10 cellular contexts compared by ENCODE assay signal in the genomic region with DNA sequence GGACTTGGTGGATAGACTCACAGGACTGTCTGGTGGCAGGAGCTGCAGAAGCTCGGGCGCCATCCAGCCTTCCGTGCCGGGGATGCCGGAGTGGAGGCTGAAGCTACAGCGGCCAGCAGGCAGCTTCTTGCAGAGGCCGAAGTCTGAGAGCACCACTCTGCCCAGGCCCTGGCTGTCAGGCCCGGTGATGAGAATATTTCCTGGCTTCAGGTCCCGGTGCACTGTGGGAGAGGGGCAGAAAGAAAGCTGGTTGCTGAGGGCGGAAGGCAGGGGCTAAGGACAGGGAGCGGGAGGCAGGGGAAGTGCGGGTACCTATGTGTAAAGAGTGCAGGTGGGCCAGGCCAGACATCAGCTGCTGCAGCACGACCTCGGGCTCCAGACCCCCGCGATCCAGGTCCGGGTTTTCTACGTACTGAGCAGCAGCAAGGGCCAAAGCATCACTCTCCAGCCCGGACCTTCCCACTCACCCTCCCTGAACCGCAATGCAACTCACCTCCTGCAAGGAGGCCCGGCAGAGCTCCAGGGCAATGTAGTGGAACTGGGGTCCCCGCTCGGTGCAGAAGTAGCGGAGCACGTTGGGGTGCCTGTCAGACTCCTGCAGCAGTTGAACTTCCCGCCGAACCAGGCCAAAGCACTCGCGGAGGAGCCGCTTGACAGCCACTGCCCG. TPM values are rescaled to one million over a fixed set of nuclear protein-coding genes. Genes with fewer than 3 reads are reported as not detected.
DNase-seq lines count a peak whose midpoint lies in the region; ATAC-seq and TF ChIP-seq lines count a peak whose summit lies in the region.
"Had no signal": no experiment of that assay in that cellular context is flagged by ENCODE, and none has a peak within 500 bp of the region (broad histone marks: within the 10 kb centered on the region; RNA-seq: fewer than 3 reads in every experiment).

No MANE protein-coding gene starts in this region.

- WGBS in adrenal gland, 4 donors: 15 to 25% (median 19%) methylated on average over 21 to 31 of the region's 31 CpGs
- 35 to 78% methylated on average over 31 of the region's 31 CpGs for WGBS in sigmoid colon, 2 donors

- ATAC-seq in sciatic nerve (peak; percentile 48), GM18909 (IDR thresholded peaks at IDR 0.05; ENCODE audit: poor library complexity, unreplicated experiment) (no peak)

- intact Hi-C loops in adrenal gland (cut with DNase I): no loop called here
- intact Hi-C loops in sciatic nerve (cut with DNase I): no loop called here
- intact Hi-C loops in sigmoid colon (cut with DNase I): no loop called here

- DNase-seq in HFFc6 (no peak), adrenal gland (peak; percentile 30 to 58 (median 47)), iPS DF 4.7 (ENCODE audit: extremely low read depth, low spot score) (peak; percentile 58), sciatic nerve (ENCODE audit: low spot score) (no peak), sigmoid colon (no peak), NCI-H510A treated with DMSO at 0.1 percent for 48 hours (lab: John Stamatoyannopoulos, UW) (no peak), H4 (ENCODE audit: low spot score) (no peak)

- no peaks in the 10 kb centered on the region for H3K27me3 ChIP-seq in adrenal gland
- H3K27me3 ChIP-seq in sigmoid colon: no peaks in the 10 kb centered on the region

- TF ChIP-seq POLR2A in adrenal gland (IDR thresholded peaks at IDR 0.05) (peak in 1 of 2 donors; percentile 19), sigmoid colon (IDR thresholded peaks at IDR 0.05) (no peak)

- H3K36me3 Mint-ChIP-seq in HFFc6 (ENCODE audit: low read depth): peaks cover 8% of the 10 kb centered on the region

- H3K27ac ChIP-seq in adrenal gland (peak overlapping the region in 1 of 5 donors; percentile 53), sigmoid colon (no peak overlapping the region)

- H3K36me3 ChIP-seq in adrenal gland (replicated peaks in 1 of 2) (peaks cover 0 to 10% of the 10 kb centered on the region in 2 donors), sigmoid colon (peaks cover 5 to 14% (median 8%) of the 10 kb centered on the region in 4 donors)

- H3K4me1 Mint-ChIP-seq in HFFc6 (ENCODE audit: low read depth): peaks cover 13% of the 10 kb centered on the region

- TF ChIP-seq CTCF in HFFc6 (IDR thresholded peaks at IDR 0.05) (no peak), adrenal gland (IDR thresholded peaks at IDR 0.05) (no peak), sigmoid colon (IDR thresholded peaks at IDR 0.05) (no peak)

- peak overlapping the region; percentile 33; the same call in 1 of the 2 replicates for H3K4me3 Mint-ChIP-seq in HFFc6
- H3K4me3 Mint-ChIP-seq: central memory CD8-positive, alpha-beta T cell had no signal

- H3K9me3 ChIP-seq in adrenal gland (replicated peaks in 1 of 3) (no peaks in the 10 kb centered on the region), sigmoid colon (no peaks in the 10 kb centered on the region)

- H3K27me3 Mint-ChIP-seq in HFFc6 (ENCODE audit: insufficient read depth): peaks cover 1% of the 10 kb centered on the region; the same call in 1 of the 2 replicates
- H3K27me3 Mint-ChIP-seq: central memory CD8-positive, alpha-beta T cell had no signal

- H3K4me1 ChIP-seq in adrenal gland (replicated peaks in 1 of 2) (peaks cover 0 to 11% of the 10 kb centered on the region in 2 donors), sigmoid colon (peaks cover 0 to 9% (median 4%) of the 10 kb centered on the region in 4 donors)

- H3K27ac Mint-ChIP-seq in HFFc6: no peak overlapping the region; the same call in 1 of the 2 replicates

- TF ChIP-seq EP300 in sigmoid colon (IDR thresholded peaks at IDR 0.05): no peak

- no peaks in the 10 kb centered on the region for H3K9me3 Mint-ChIP-seq in HFFc6
- H3K9me3 Mint-ChIP-seq: central memory CD8-positive, alpha-beta T cell had no signal

- H3K4me3 ChIP-seq in adrenal gland: peak overlapping the region in 1 of 4 donors; percentile 42
- H3K4me3 ChIP-seq in sigmoid colon: peak overlapping the region in 1 of 4 donors; percentile 19

RNA-seq across cellular contexts. Expression of a gene that starts 16.2 kb away (rescaled TPM):
- 100 to 1,000 TPM in 2 of 6 experiments, 10 to 100 TPM in 4; 40.5 to 105 (median 97.2) TPM for total RNA-seq in HFFc6 (2021; fragmentation: NEBNext Ultra II Directional; extraction: Animal tissue kit (Norgen Biotek cat#: 25700))
- total RNA-seq in adrenal gland (1 to 10 TPM in 6 of 8 donors, under 1 TPM in 2; 0.18 to 4.7 (median 2.6) TPM), sciatic nerve (2.6 TPM), sigmoid colon (1 to 10 TPM in 3 of 4 donors, under 1 TPM in 1; 0.82 to 5.2 (median 3.0) TPM)
- polyA plus RNA-seq in adrenal gland (1 to 10 TPM; 1.2 to 2.8 (median 2.6) TPM), sigmoid colon (10 to 100 TPM in 1 of 3 donors, 1 to 10 TPM in 2; 2.4 to 37.0 (median 9.0) TPM)
- total RNA-seq in H4 (2014; rRNA removed; shearing (Covaris generic)): 53.2 and 65.5 TPM in 2 replicates

RNA-seq across cellular contexts. Expression of a gene that starts 18.2 kb away (rescaled TPM):
- total RNA-seq in HFFc6 (2021; fragmentation: NEBNext Ultra II Directional; extraction: Animal tissue kit (Norgen Biotek cat#: 25700)): not detected
- total RNA-seq in adrenal gland: 1 to 10 TPM in 4 of 8 donors, under 1 TPM in 3, not detected in 1; 0.20 to 2.7 (median 1.6) TPM
- polyA plus RNA-seq in adrenal gland: 1 to 10 TPM in 2 of 3 donors, under 1 TPM in 1; 0.60 to 1.5 (median 1.3) TPM
- not detected for total RNA-seq in sciatic nerve
- total RNA-seq in sigmoid colon: 1 to 10 TPM in 1 of 4 donors, under 1 TPM in 1, not detected in 2; 0.36 to 1.9 TPM
- polyA plus RNA-seq in sigmoid colon: 100 to 1,000 TPM in 1 of 3 donors, 10 to 100 TPM in 2; 19.9 to 123 (median 33.0) TPM
- total RNA-seq in H4 (2014; rRNA removed; shearing (Covaris generic)): not detected in 2 replicates
- total RNA-seq: SK-MEL-5 had no signal

RNA-seq across cellular contexts. Expression of a gene that starts 53.6 kb away (rescaled TPM):
- 10 to 100 TPM; 70.5 to 80.9 (median 76.4) TPM for total RNA-seq in HFFc6 (2021; fragmentation: NEBNext Ultra II Directional; extraction: Animal tissue kit (Norgen Biotek cat#: 25700))
- total RNA-seq in adrenal gland (10 to 100 TPM; 22.7 to 62.7 (median 36.1) TPM), sciatic nerve (45.5 TPM), sigmoid colon (10 to 100 TPM; 24.1 to 41.4 (median 34.1) TPM)
- polyA plus RNA-seq in adrenal gland (10 to 100 TPM in 1 of 3 donors, 1 to 10 TPM in 2; 7.9 to 64.4 (median 9.8) TPM), sigmoid colon (10 to 100 TPM; 13.2 to 31.0 (median 28.4) TPM)
- 74.7 and 75.2 TPM in 2 replicates for total RNA-seq in H4 (2014; rRNA removed; shearing (Covaris generic))

RNA-seq across cellular contexts. Expression of a gene that starts 53.7 kb away (rescaled TPM):
- 10 to 100 TPM; 10.5 to 13.9 (median 12.2) TPM for total RNA-seq in HFFc6 (2021; fragmentation: NEBNext Ultra II Directional; extraction: Animal tissue kit (Norgen Biotek cat#: 25700))
- 10 to 100 TPM in 3 of 8 donors, 1 to 10 TPM in 5; 2.8 to 12.9 (median 9.2) TPM for total RNA-seq in adrenal gland
- 10 to 100 TPM in 2 of 3 donors, 1 to 10 TPM in 1; 9.6 to 16.4 (median 11.8) TPM for polyA plus RNA-seq in adrenal gland
- total RNA-seq in sciatic nerve: 15.6 TPM
- 10 to 100 TPM in 2 of 4 donors, 1 to 10 TPM in 2; 7.5 to 11.2 (median 9.4) TPM for total RNA-seq in sigmoid colon
- polyA plus RNA-seq in sigmoid colon: 1 to 10 TPM; 7.2 to 8.7 (median 7.4) TPM
- total RNA-seq in H4 (2014; rRNA removed; shearing (Covaris generic)): 10.4 and 10.5 TPM in 2 replicates

RNA-seq across cellular contexts. Expression of a gene that starts 60.0 kb away (rescaled TPM):
- total RNA-seq in HFFc6 (2021; fragmentation: NEBNext Ultra II Directional; extraction: Animal tissue kit (Norgen Biotek cat#: 25700)): not detected
- total RNA-seq in adrenal gland (under 1 TPM in 1 of 8 donors, not detected in 7; 0.07 TPM), sciatic nerve (22.6 TPM), sigmoid colon (under 1 TPM in 1 of 4 donors, not detected in 3; 0.28 TPM)
- polyA plus RNA-seq in adrenal gland (under 1 TPM in 2 of 3 donors, not detected in 1; 0.07 to 0.16 TPM), sigmoid colon (100 to 1,000 TPM in 2 of 3 donors, 10 to 100 TPM in 1; 57.9 to 385 (median 289) TPM)
- not detected in 2 replicates for total RNA-seq in H4 (2014; rRNA removed; shearing (Covaris generic))
- total RNA-seq: SK-MEL-5 had no signal

Comparison
In these comparisons a context has a peak if more than half of its experiments do, and no peak if none do; other contexts are left out.
1. DNase-seq: peak in adrenal gland (7 of 7) and iPS DF 4.7 (single experiment); none in HFFc6 (single experiment), sciatic nerve (single experiment), sigmoid colon (single experiment), NCI-H510A treated with DMSO at 0.1 percent for 48 hours (single experiment) and H4 (single experiment).